10 cellular contexts compared by ENCODE assay signal in genomic region chr4:151540728-151541437, GRCh38.
DNase-seq lines count a peak whose midpoint lies in the region; ATAC-seq and TF ChIP-seq lines count a peak whose summit lies in the region.
"Had no signal": no experiment of that assay in that cellular context is flagged by ENCODE, and none has a peak within 500 bp of the region (broad histone marks: within the 10 kb centered on the region; RNA-seq: fewer than 3 reads in every experiment).

No MANE protein-coding gene starts in this region.

- H3K4me1 Mint-ChIP-seq in MCF 10A (ENCODE audit: insufficient read depth, unreplicated experiment) = peaks cover 42% of the 10 kb centered on the region
- peaks cover 2% of the 10 kb centered on the region for H3K4me1 Mint-ChIP-seq in activated CD8-positive, alpha-beta T cell treated with anti-CD3 and anti-CD28 coated beads, Interleukin-2, amount 10 ng/mL, durations not matched to agents 7 days and 5 days (ENCODE audit: low read depth)
- H3K4me1 Mint-ChIP-seq in activated T-cell treated with anti-CD3 and anti-CD28 coated beads, Interleukin-2, amount 50 U/mL, for 24 hours (ENCODE audit: low read depth) = no peaks in the 10 kb centered on the region

- H3K27me3 Mint-ChIP-seq in MCF 10A (ENCODE audit: insufficient read depth, unreplicated experiment) = no peaks in the 10 kb centered on the region
- peaks cover 10% of the 10 kb centered on the region for H3K27me3 Mint-ChIP-seq in activated CD8-positive, alpha-beta T cell treated with anti-CD3 and anti-CD28 coated beads, Interleukin-2, amount 10 ng/mL, durations not matched to agents 7 days and 5 days (ENCODE audit: low read depth)
- peaks cover 25% of the 10 kb centered on the region for H3K27me3 Mint-ChIP-seq in activated T-cell treated with anti-CD3 and anti-CD28 coated beads, Interleukin-2, amount 50 U/mL, for 24 hours

- peak; percentile 86 for DNase-seq in BJ (ENCODE audit: low read depth)
- peak; percentile 69 for DNase-seq in NCI-H1092 treated with DMSO at 0.1 percent for 48 hours (lab: John Stamatoyannopoulos, UW)
- peak; percentile 98 for DNase-seq in MCF 10A (ENCODE audit: unreplicated experiment)
- DNase-seq in mucosa of descending colon = peak in 2 of 3 donors; percentile 43 to 49
- no peak for DNase-seq in activated CD8-positive, alpha-beta T cell treated with anti-CD3 and anti-CD28 coated beads, Interleukin-2, amount 10 ng/mL, durations not matched to agents 7 days and 5 days
- no peak for DNase-seq in Right ventricle myocardium superior
- no peak for DNase-seq in occipital lobe (lab: John Stamatoyannopoulos, UW)
- DNase-seq in activated T-cell treated with anti-CD3 and anti-CD28 coated beads, Interleukin-2, amount 50 U/mL, for 24 hours = no peak
- DNase-seq: heart right ventricle, NCI-H2107 had no signal

- H3K36me3 ChIP-seq in BJ (ENCODE audit: control insufficient read depth, insufficient read depth, low read length) (no peaks in the 10 kb centered on the region), mucosa of descending colon (ENCODE audit: low read depth) (no peaks in the 10 kb centered on the region)
- H3K36me3 ChIP-seq: heart right ventricle had no signal

- POLR2A ChIA-PET in BJ (lab: Charles Lee) (no interaction called here), MCF 10A (lab: Yijun Ruan, JAX) (interaction anchor here (0.6 to 4.7 kb wide), 46 partner anchors 12 to 815 kb away, joined by 3 to 90 read pairs (median 4); partner anchors contain the start of genes FHIP1A and SH3D19)
- POLR2A ChIA-PET in activated CD8-positive, alpha-beta T cell treated with anti-CD3 and anti-CD28 coated beads, Interleukin-2, amount 10 ng/mL, durations not matched to agents 7 days and 5 days (lab: Charles Lee) = no interaction called here

- no peaks in the 10 kb centered on the region for H3K27me3 ChIP-seq in BJ (ENCODE audit: control insufficient read depth, insufficient read depth, low read length)
- H3K27me3 ChIP-seq: heart right ventricle had no signal

- ATAC-seq in mucosa of descending colon (peak; percentile 95), Right ventricle myocardium superior (ENCODE audit: poor library complexity) (no peak)
- ATAC-seq in activated CD8-positive, alpha-beta T cell treated with anti-CD3 and anti-CD28 coated beads, Interleukin-2, amount 10 ng/mL, durations not matched to agents 7 days and 5 days = no peak

- peaks cover 4% of the 10 kb centered on the region for H3K4me1 ChIP-seq in mucosa of descending colon (ENCODE audit: low read depth)

- TF ChIP-seq CTCF in BJ (IDR thresholded peaks at IDR 0.05; ENCODE audit: insufficient read depth, low read depth, low read length) (no peak), MCF 10A (IDR thresholded peaks at IDR 0.05; ENCODE audit: unreplicated experiment) (no peak), mucosa of descending colon (IDR thresholded peaks at IDR 0.05) (no peak)

- intact Hi-C loops in MCF 10A (cut with micrococcal nuclease) (loop anchor here (1.0 kb wide), 1 partner anchor 133 kb away; no protein-coding TSS in a partner anchor), mucosa of descending colon (cut with DNase I, micrococcal nuclease) (no loop called here), Right ventricle myocardium superior (cut with DNase I) (no loop called here)

- TSS peak; percentile 56 for BruUV-seq in MCF 10A (replicated peaks; lab: Mats Ljungman, UMichigan)

- no peaks in the 10 kb centered on the region for H3K9me3 Mint-ChIP-seq in MCF 10A (ENCODE audit: unreplicated experiment)
- no peaks in the 10 kb centered on the region for H3K9me3 Mint-ChIP-seq in activated CD8-positive, alpha-beta T cell treated with anti-CD3 and anti-CD28 coated beads, Interleukin-2, amount 10 ng/mL, durations not matched to agents 7 days and 5 days (ENCODE audit: insufficient read depth)
- H3K9me3 Mint-ChIP-seq in activated T-cell treated with anti-CD3 and anti-CD28 coated beads, Interleukin-2, amount 50 U/mL, for 24 hours = no peaks in the 10 kb centered on the region

- peak overlapping the region; percentile 57 for H3K4me3 Mint-ChIP-seq in MCF 10A (ENCODE audit: unreplicated experiment)
- no peak overlapping the region for H3K4me3 Mint-ChIP-seq in activated CD8-positive, alpha-beta T cell treated with anti-CD3 and anti-CD28 coated beads, Interleukin-2, amount 10 ng/mL, durations not matched to agents 7 days and 5 days
- H3K4me3 Mint-ChIP-seq in activated T-cell treated with anti-CD3 and anti-CD28 coated beads, Interleukin-2, amount 50 U/mL, for 24 hours = no peak overlapping the region

- no peak overlapping the region for H3K4me3 ChIP-seq in BJ (ENCODE audit: low read depth, low read length)
- no peak overlapping the region for H3K4me3 ChIP-seq in mucosa of descending colon
- H3K4me3 ChIP-seq: heart right ventricle had no signal

- CTCF ChIA-PET in BJ (lab: Yijun Ruan, JAX) = interaction anchor here (0.7 kb wide), 1 partner anchor 19 kb away, joined by 3 read pairs; no protein-coding TSS in a partner anchor
- CTCF ChIA-PET in MCF 10A (lab: Yijun Ruan, JAX) = interaction anchor here (0.6 to 2.2 kb wide), 9 partner anchors 12 to 394 kb away, joined by 3 to 7 read pairs (median 4); no protein-coding TSS in a partner anchor
- CTCF ChIA-PET in activated CD8-positive, alpha-beta T cell treated with anti-CD3 and anti-CD28 coated beads, Interleukin-2, amount 10 ng/mL, durations not matched to agents 7 days and 5 days (lab: Charles Lee) = no interaction called here

- no peaks in the 10 kb centered on the region for H3K9me3 ChIP-seq in mucosa of descending colon
- H3K9me3 ChIP-seq: heart right ventricle had no signal

- H3K27ac Mint-ChIP-seq in MCF 10A (ENCODE audit: low read depth, unreplicated experiment) = peak overlapping the region; percentile 85
- H3K27ac Mint-ChIP-seq in activated CD8-positive, alpha-beta T cell treated with anti-CD3 and anti-CD28 coated beads, Interleukin-2, amount 10 ng/mL, durations not matched to agents 7 days and 5 days = no peak overlapping the region
- no peak overlapping the region for H3K27ac Mint-ChIP-seq in activated T-cell treated with anti-CD3 and anti-CD28 coated beads, Interleukin-2, amount 50 U/mL, for 24 hours

- no peaks in the 10 kb centered on the region for H3K36me3 Mint-ChIP-seq in MCF 10A (ENCODE audit: insufficient read depth, unreplicated experiment)
- H3K36me3 Mint-ChIP-seq in activated CD8-positive, alpha-beta T cell treated with anti-CD3 and anti-CD28 coated beads, Interleukin-2, amount 10 ng/mL, durations not matched to agents 7 days and 5 days (ENCODE audit: low read depth) = no peaks in the 10 kb centered on the region
- H3K36me3 Mint-ChIP-seq in activated T-cell treated with anti-CD3 and anti-CD28 coated beads, Interleukin-2, amount 50 U/mL, for 24 hours (ENCODE audit: low read depth) = no peaks in the 10 kb centered on the region

Comparison
In these comparisons a context has a peak if more than half of its experiments do, and no peak if none do; other contexts are left out.
1. DNase-seq: peak in BJ (single experiment), NCI-H1092 treated with DMSO at 0.1 percent for 48 hours (single experiment), MCF 10A (single experiment) and mucosa of descending colon (2 of 3); none in activated CD8-positive, alpha-beta T cell treated with anti-CD3 and anti-CD28 coated beads, Interleukin-2, amount 10 ng/mL, durations not matched to agents 7 days and 5 days (single experiment), Right ventricle myocardium superior (single experiment), occipital lobe (single experiment) and activated T-cell treated with anti-CD3 and anti-CD28 coated beads, Interleukin-2, amount 50 U/mL, for 24 hours (single experiment).